Comparison of ENCODE assay signal across 9 cellular contexts in genomic region chr13:29593605-29594297, GRCh38. TPM values are rescaled to one million over a fixed set of nuclear protein-coding genes. Genes with fewer than 3 reads are reported as not detected.
DNase-seq lines count a peak whose midpoint lies in the region; ATAC-seq, FAIRE-seq and TF ChIP-seq lines count a peak whose summit lies in the region.
"Had no signal": no experiment of that assay in that cellular context is flagged by ENCODE, and none has a peak within 500 bp of the region (broad histone marks: within the 10 kb centered on the region; RNA-seq: fewer than 3 reads in every experiment).

No MANE protein-coding gene starts in this region.

- intact Hi-C loops in aorta (cut with DNase I): loop anchor here (5.0 to 10.0 kb wide), 3 partner anchors 71 to 521 kb away; no protein-coding TSS in a partner anchor

- H3K9ac ChIP-seq in BLaER1 treated with 17β-estradiol and CSF1 and Interleukin-3, amounts not matched to agents 10 nM and 100 nM: peak overlapping the region; percentile 96 to 100 (median 98); a peak in 20 of 22 replicates

- peaks cover 20 to 60% (median 48%) of the 10 kb centered on the region in 10 experiments for H3K4me1 ChIP-seq in BLaER1 treated with 17β-estradiol and CSF1 and Interleukin-3, amounts not matched to agents 10 nM and 100 nM
- H3K4me1 ChIP-seq in muscle layer of duodenum (ENCODE audit: control insufficient read depth in 1 of 2, insufficient read depth in 2 of 2, low read length in 2 of 2) (peaks cover 0 to 14% of the 10 kb centered on the region in 2 donors), small intestine (ENCODE audit: control insufficient read depth in 2 of 2, insufficient read depth in 1 of 2, low read depth in 1 of 2, low read length in 1 of 2) (no peaks in the 10 kb centered on the region), aorta (ENCODE audit: control insufficient read depth in 1 of 2, insufficient read depth in 2 of 2, low read length in 2 of 2) (no peaks in the 10 kb centered on the region)

- DNase-seq in Jurkat, Clone E6-1 (ENCODE audit: low read depth, low spot score): no peak
- DNase-seq in bronchial epithelial cell (ENCODE audit: low read depth) (no peak), small intestine (no peak), SKM-1 treated with dmso at 0.1 percent for 144 hours (lab: John Stamatoyannopoulos, UW; ENCODE audit: unreplicated experiment) (no peak), aorta (no peak)
- DNase-seq: NCI-H1436 had no signal

- peaks cover 45 to 60% (median 51%) of the 10 kb centered on the region in 11 experiments; a peak in 21 of 22 replicates for H4K20me1 ChIP-seq in BLaER1 treated with 17β-estradiol and CSF1 and Interleukin-3, amounts not matched to agents 10 nM and 100 nM

- no peaks in the 10 kb centered on the region for H3K27me3 ChIP-seq in BLaER1 treated with 17β-estradiol and CSF1 and Interleukin-3, amounts not matched to agents 10 nM and 100 nM
- no peaks in the 10 kb centered on the region for H3K27me3 ChIP-seq in bronchial epithelial cell (ENCODE audit: control insufficient read depth, insufficient read depth, low read length)
- no peaks in the 10 kb centered on the region for H3K27me3 ChIP-seq in muscle layer of duodenum (ENCODE audit: low read depth, low read length)
- H3K27me3 ChIP-seq in small intestine (ENCODE audit: control insufficient read depth in 2 of 2, insufficient read depth in 2 of 2, low read length in 2 of 2): no peaks in the 10 kb centered on the region
- H3K27me3 ChIP-seq in aorta (ENCODE audit: control insufficient read depth in 1 of 2, insufficient read depth in 2 of 2, low read length in 1 of 2): no peaks in the 10 kb centered on the region

- no peak for FAIRE-seq in bronchial epithelial cell (lab: Jason Lieb, UNC)
- FAIRE-seq in small intestine (lab: Jason Lieb, UNC): no peak

- peaks cover 0 to 46% (median 31%) of the 10 kb centered on the region in 11 experiments; a peak in 17 of 22 replicates for H3K36me3 ChIP-seq in BLaER1 treated with 17β-estradiol and CSF1 and Interleukin-3, amounts not matched to agents 10 nM and 100 nM
- H3K36me3 ChIP-seq in bronchial epithelial cell (ENCODE audit: control insufficient read depth, insufficient read depth, low read length): peaks cover 10% of the 10 kb centered on the region
- H3K36me3 ChIP-seq in muscle layer of duodenum (ENCODE audit: control insufficient read depth in 1 of 2, insufficient read depth in 2 of 2, low read length in 2 of 2): no peaks in the 10 kb centered on the region
- H3K36me3 ChIP-seq in small intestine (ENCODE audit: control insufficient read depth in 2 of 2, insufficient read depth in 2 of 2, low read length in 2 of 2): no peaks in the 10 kb centered on the region
- no peaks in the 10 kb centered on the region for H3K36me3 ChIP-seq in aorta (ENCODE audit: control insufficient read depth in 1 of 2, insufficient read depth in 2 of 2, low read length in 1 of 2)

- H3K4me3 ChIP-seq in BLaER1 treated with 17β-estradiol and CSF1 and Interleukin-3, amounts not matched to agents 10 nM and 100 nM: peak overlapping the region; percentile 80 to 98 (median 97)
- peak overlapping the region; percentile 86 for H3K4me3 ChIP-seq in Jurkat, Clone E6-1 (ENCODE audit: low read length)
- H3K4me3 ChIP-seq in bronchial epithelial cell (ENCODE audit: low read depth, low read length): peak overlapping the region; percentile 89
- H3K4me3 ChIP-seq in muscle layer of duodenum (ENCODE audit: low read depth in 1 of 2, low read length in 2 of 2): peak overlapping the region; percentile 76 to 87
- peak overlapping the region in 1 of 2 donors; percentile 88 for H3K4me3 ChIP-seq in small intestine (ENCODE audit: low read depth in 1 of 2, low read length in 2 of 2)
- peak overlapping the region in 1 of 2 donors; percentile 96 for H3K4me3 ChIP-seq in aorta (ENCODE audit: low read length in 2 of 2)

- TF ChIP-seq CTCF in bronchial epithelial cell (IDR thresholded peaks at IDR 0.05; ENCODE audit: insufficient read depth, low read length, severe bottlenecking): no peak

- H3K4me2 ChIP-seq in BLaER1 treated with 17β-estradiol and CSF1 and Interleukin-3, amounts not matched to agents 10 nM and 100 nM: peak overlapping the region; percentile 78 to 92 (median 86)

- no peaks in the 10 kb centered on the region for H3K9me3 ChIP-seq in BLaER1 treated with 17β-estradiol and CSF1 and Interleukin-3, amounts not matched to agents 10 nM and 100 nM (replicated peaks in 1 of 11)
- H3K9me3 ChIP-seq in muscle layer of duodenum (ENCODE audit: control insufficient read depth in 1 of 2, low read length in 2 of 2) (no peaks in the 10 kb centered on the region), small intestine (ENCODE audit: control insufficient read depth, low read depth) (no peaks in the 10 kb centered on the region), aorta (ENCODE audit: control insufficient read depth, low read length) (no peaks in the 10 kb centered on the region)

- peak overlapping the region in 10 of 11 experiments; percentile 95 to 100 (median 98); a peak in 18 of 22 replicates for H3K27ac ChIP-seq in BLaER1 treated with 17β-estradiol and CSF1 and Interleukin-3, amounts not matched to agents 10 nM and 100 nM
- peak overlapping the region; percentile 97 for H3K27ac ChIP-seq in muscle layer of duodenum (ENCODE audit: low read length)
- no peak overlapping the region for H3K27ac ChIP-seq in small intestine (ENCODE audit: low read depth in 1 of 2, low read length in 1 of 2)
- H3K27ac ChIP-seq in aorta (ENCODE audit: low read depth in 1 of 2, low read length in 2 of 2): no peak overlapping the region

- ATAC-seq in HG03139 (IDR thresholded peaks at IDR 0.05; ENCODE audit: unreplicated experiment) (no peak), aorta (ENCODE audit: low FRiP score) (no peak)

- WGBS in small intestine, 3 donors: 17 to 54% (median 20%) methylated on average over 8 of the region's 8 CpGs
- WGBS in aorta, 2 donors: 71 to 74% methylated on average over 8 of the region's 8 CpGs

RNA-seq across cellular contexts. Expression of gene SLC7A1, which starts 1.7 kb away (rescaled TPM):
- polyA plus RNA-seq in Jurkat, Clone E6-1 (2012; ENCODE audit: insufficient read depth, insufficient read length): 33.4 TPM
- total RNA-seq in bronchial epithelial cell: 39.9 and 42.4 TPM in 2 replicates
- polyA plus RNA-seq in small intestine: 10 to 100 TPM in 1 of 3 donors, 1 to 10 TPM in 2; 3.2 to 34.6 (median 4.2) TPM
- total RNA-seq in aorta: 10 to 100 TPM; 29.3 to 52.1 TPM
- 1 to 10 TPM; 2.7 to 4.0 TPM for polyA plus RNA-seq in aorta

Comparison
In these comparisons a context has a peak if more than half of its experiments do, and no peak if none do; other contexts are left out.
1. H3K27ac ChIP-seq: peak in BLaER1 treated with 17β-estradiol and CSF1 and Interleukin-3, amounts not matched to agents 10 nM and 100 nM (10 of 11) and muscle layer of duodenum (single experiment); none in small intestine (0 of 2) and aorta (0 of 2).